In the genomic region with DNA sequence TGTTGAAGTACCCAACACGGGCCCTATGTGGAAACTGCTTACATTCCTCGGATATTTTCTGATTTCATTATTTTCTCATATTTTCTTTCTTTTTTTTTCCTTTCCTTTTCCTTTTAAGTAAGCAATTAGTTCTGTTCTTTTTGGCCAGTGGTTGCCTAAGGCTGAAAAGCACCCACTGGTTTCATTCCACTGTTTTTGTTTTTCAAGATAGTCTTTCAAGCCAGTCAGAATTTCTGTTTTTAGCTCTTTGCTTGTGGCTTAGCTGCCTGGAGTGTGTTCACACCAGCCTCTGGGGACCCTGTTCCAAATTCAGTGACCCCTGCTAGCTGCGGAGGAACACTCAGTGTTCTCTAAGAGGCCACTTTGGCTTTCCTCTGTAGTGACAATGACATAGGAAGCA, we compare ENCODE assay signal across 13 cellular contexts.
DNase-seq lines count a peak whose midpoint lies in the region; ATAC-seq and TF ChIP-seq lines count a peak whose summit lies in the region.
"Had no signal": no experiment of that assay in that cellular context is flagged by ENCODE, and none has a peak within 500 bp of the region (broad histone marks: within the 10 kb centered on the region; RNA-seq: fewer than 3 reads in every experiment).

No MANE protein-coding gene starts in this region.

- peaks cover 5% of the 10 kb centered on the region for H3K36me3 Mint-ChIP-seq in neural progenitor cell
- peaks cover 3 to 16% (median 12%) of the 10 kb centered on the region in 3 experiments; a peak in 5 of 7 replicates for H3K36me3 Mint-ChIP-seq in H9 (ENCODE audit: insufficient read depth in 1 of 3, low read depth in 3 of 3)

- H2AFZ ChIP-seq in neural progenitor cell (replicated peaks): no peak overlapping the region
- H2AFZ ChIP-seq in H9 (ENCODE audit: low read length): no peak overlapping the region

- intact Hi-C loops in lower lobe of right lung (cut with DNase I): no loop called here
- intact Hi-C loops in body of pancreas (cut with DNase I): no loop called here

- H3K79me1 ChIP-seq in H9 (ENCODE audit: insufficient read depth, low read depth, low read length, poor library complexity, severe bottlenecking): no peaks in the 10 kb centered on the region

- no peak overlapping the region for H4K8ac ChIP-seq in H9 (replicated peaks; ENCODE audit: insufficient read length, low read depth, low read length)

- no peak overlapping the region for H2BK20ac ChIP-seq in H9 (ENCODE audit: low read depth, low read length, poor library complexity, severe bottlenecking)

- no peak overlapping the region for H2BK12ac ChIP-seq in H9 (ENCODE audit: insufficient read length, low read depth, low read length)

- H3K9ac ChIP-seq in subcutaneous abdominal adipose tissue (ENCODE audit: low read length in 5 of 5) (peak overlapping the region in 1 of 5 donors; percentile 61), neural progenitor cell (no peak overlapping the region), H9 (ENCODE audit: extremely low read depth, insufficient read length, low read length) (no peak overlapping the region)

- no peak overlapping the region for H3K56ac ChIP-seq in H9 (ENCODE audit: insufficient read length, low read depth, low read length)

- H4K20me1 ChIP-seq in neural progenitor cell (ENCODE audit: low read depth): no peaks in the 10 kb centered on the region
- H4K20me1 ChIP-seq in H9 (ENCODE audit: control insufficient read depth, insufficient read depth, insufficient read length): no peaks in the 10 kb centered on the region

- H2AK5ac ChIP-seq in H9 (ENCODE audit: insufficient read length, low read length): no peak overlapping the region

- no peak overlapping the region for H3K14ac ChIP-seq in H9 (ENCODE audit: insufficient read depth, low read length)

- peaks cover 5% of the 10 kb centered on the region for H3K27me3 Mint-ChIP-seq in neural progenitor cell (ENCODE audit: insufficient read depth, low read depth)
- no peaks in the 10 kb centered on the region; the same call in 1 of the 2 replicates for H3K27me3 Mint-ChIP-seq in H9 (ENCODE audit: low read depth)

- no peak overlapping the region for H4K91ac ChIP-seq in H9 (ENCODE audit: insufficient read length, low read depth, low read length)

- H3K36me3 ChIP-seq in lower lobe of right lung: peaks cover 37% of the 10 kb centered on the region
- peaks cover 3 to 67% (median 23%) of the 10 kb centered on the region in 5 donors for H3K36me3 ChIP-seq in subcutaneous abdominal adipose tissue (ENCODE audit: control insufficient read depth in 5 of 5, insufficient read depth in 5 of 5, low read length in 5 of 5)
- no peaks in the 10 kb centered on the region for H3K36me3 ChIP-seq in neural progenitor cell
- H3K36me3 ChIP-seq in body of pancreas (replicated peaks in 1 of 2; ENCODE audit: insufficient read depth in 1 of 2, low read depth in 2 of 2): no peaks in the 10 kb centered on the region

- H3F3A ChIP-seq in neural progenitor cell (ENCODE audit: low read depth): no peaks in the 10 kb centered on the region

- ATAC-seq in lower lobe of right lung (no peak), body of pancreas (no peak)

- H3K27me3 ChIP-seq in lower lobe of right lung (ENCODE audit: low read depth) (no peaks in the 10 kb centered on the region), subcutaneous abdominal adipose tissue (ENCODE audit: control insufficient read depth in 5 of 5, insufficient read depth in 4 of 5, low read length in 5 of 5) (no peaks in the 10 kb centered on the region), neural progenitor cell (no peaks in the 10 kb centered on the region), body of pancreas (no peaks in the 10 kb centered on the region), H9 (ENCODE audit: insufficient read depth, low read length) (no peaks in the 10 kb centered on the region; the same call in 1 of the 2 replicates)

- no peak overlapping the region for H3K4ac ChIP-seq in H9 (ENCODE audit: low read depth, low read length)

- H3K4me3 ChIP-seq in lower lobe of right lung: no peak overlapping the region
- H3K4me3 ChIP-seq in subcutaneous abdominal adipose tissue (ENCODE audit: low read depth in 1 of 5, low read length in 5 of 5): no peak overlapping the region
- no peak overlapping the region for H3K4me3 ChIP-seq in neural progenitor cell
- no peak overlapping the region for H3K4me3 ChIP-seq in body of pancreas

- H3K4me1 Mint-ChIP-seq in neural progenitor cell: peaks cover 22% of the 10 kb centered on the region
- peaks cover 18 to 37% of the 10 kb centered on the region in 2 experiments for H3K4me1 Mint-ChIP-seq in H9

- H3T11ph ChIP-seq in H9 (ENCODE audit: low read length): no peak overlapping the region

- no peaks in the 10 kb centered on the region for H3K9me3 ChIP-seq in lower lobe of right lung
- H3K9me3 ChIP-seq in subcutaneous abdominal adipose tissue (ENCODE audit: control insufficient read depth in 5 of 5, low read length in 5 of 5): no peaks in the 10 kb centered on the region
- no peaks in the 10 kb centered on the region for H3K9me3 ChIP-seq in neural progenitor cell (ENCODE audit: low read depth)
- no peaks in the 10 kb centered on the region for H3K9me3 ChIP-seq in body of pancreas
- H3K9me3 ChIP-seq in H9 (ENCODE audit: control insufficient read depth, low read depth, low read length): no peaks in the 10 kb centered on the region

- H3K23me2 ChIP-seq in H9 (ENCODE audit: insufficient read length, low read depth, low read length, poor library complexity, severe bottlenecking): no peaks in the 10 kb centered on the region

- H4K5ac ChIP-seq in H9 (ENCODE audit: insufficient read length, low read depth, low read length): no peak overlapping the region

- no peak overlapping the region for H2BK5ac ChIP-seq in H9 (ENCODE audit: insufficient read length, low read length)

- H3K27ac ChIP-seq in cingulate gyrus (ENCODE audit: low read depth, low read length): peak overlapping the region; percentile 67
- peak overlapping the region; percentile 44 for H3K27ac ChIP-seq in lower lobe of right lung
- peak overlapping the region; percentile 75 for H3K27ac ChIP-seq in subcutaneous abdominal adipose tissue (ENCODE audit: low read depth, low read length)
- no peak overlapping the region for H3K27ac ChIP-seq in neural progenitor cell
- no peak overlapping the region for H3K27ac ChIP-seq in body of pancreas
- no peak overlapping the region for H3K27ac ChIP-seq in H9 (ENCODE audit: insufficient read length, low read depth, low read length)

- no peak overlapping the region for H3K4me3 Mint-ChIP-seq in neural progenitor cell
- no peak overlapping the region for H3K4me3 Mint-ChIP-seq in H9

- no peak overlapping the region for H3K18ac ChIP-seq in H9 (ENCODE audit: insufficient read length, low read depth, low read length)

- H3K23ac ChIP-seq in H9 (ENCODE audit: insufficient read length, low read depth, low read length): no peak overlapping the region

- H3K4me1 ChIP-seq in lower lobe of right lung: peaks cover 12% of the 10 kb centered on the region
- H3K4me1 ChIP-seq in subcutaneous abdominal adipose tissue (ENCODE audit: control insufficient read depth in 5 of 5, insufficient read depth in 5 of 5, low read length in 5 of 5): peaks cover 0 to 59% (median 52%) of the 10 kb centered on the region in 5 donors
- peaks cover 18% of the 10 kb centered on the region for H3K4me1 ChIP-seq in neural progenitor cell
- no peaks in the 10 kb centered on the region for H3K4me1 ChIP-seq in body of pancreas
- peaks cover 3% of the 10 kb centered on the region; the same call in 1 of the 2 replicates for H3K4me1 ChIP-seq in H9 (ENCODE audit: insufficient read depth, low read length)

- TF ChIP-seq CTCF in lower lobe of right lung (IDR thresholded peaks at IDR 0.05): no peak
- no peak for TF ChIP-seq CTCF in neural progenitor cell (IDR thresholded peaks at IDR 0.05)
- TF ChIP-seq CTCF in body of pancreas (IDR thresholded peaks at IDR 0.05): no peak
- TF ChIP-seq CTCF in H9 (conservative IDR thresholded peaks at IDR 0.05): no peak

- no peak overlapping the region for H2BK15ac ChIP-seq in H9 (ENCODE audit: low read depth, low read length)

- H2BK120ac ChIP-seq in H9 (ENCODE audit: low read depth, low read length, poor library complexity, severe bottlenecking): no peak overlapping the region

- H3K9me3 Mint-ChIP-seq in neural progenitor cell (no peaks in the 10 kb centered on the region), H9 (no peaks in the 10 kb centered on the region)

- 71 to 73% methylated on average over 3 of the region's 3 CpGs for WGBS in body of pancreas, 2 donors
- no CpG with 5 or more reads among the region's 3 CpGs for whole genome bisulfite sequencing in H9 (ENCODE audit: extremely low coverage, insufficient read length, low lambda C conversion rate)

- no peak for TF ChIP-seq POLR2A in body of pancreas (IDR thresholded peaks at IDR 0.05)

- no peak overlapping the region for H3K4me2 ChIP-seq in neural progenitor cell
- no peak overlapping the region for H3K4me2 ChIP-seq in H9 (ENCODE audit: insufficient read depth, insufficient read length, low read length)

- peak; percentile 31 for DNase-seq in GM03348 (ENCODE audit: low spot score)
- DNase-seq in lower lobe of right lung: no peak
- no peak for DNase-seq in neural progenitor cell (ENCODE audit: low spot score)
- DNase-seq in body of pancreas: no peak
- DNase-seq in cerebellar cortex (ENCODE audit: low spot score): no peak
- no peak for DNase-seq in H9
- DNase-seq: cerebellar nuclear complex; islet precursor cell; NCI-H1092 treated with DMSO at 0.1 percent for 48 hours; NCI-H510A treated with DMSO at 0.1 percent for 48 hours; stimulated activated CD8-positive, alpha-beta memory T cell treated with anti-CD3 and anti-CD28 coated beads, Interleukin-4, amount 100 ng/mL, for 48 hours had no signal

- H3K79me2 ChIP-seq in neural progenitor cell (ENCODE audit: low read depth) (no peaks in the 10 kb centered on the region), H9 (ENCODE audit: insufficient read depth, low read length) (no peaks in the 10 kb centered on the region)

- H3K27ac Mint-ChIP-seq in neural progenitor cell (no peak overlapping the region), H9 (no peak overlapping the region; a peak in 1 of 7 replicates)

Comparison
In these comparisons a context has a peak if more than half of its experiments do, and no peak if none do; other contexts are left out.
1. H3K27ac ChIP-seq: peak in cingulate gyrus (single experiment), lower lobe of right lung (single experiment) and subcutaneous abdominal adipose tissue (single experiment); none in neural progenitor cell (single experiment), body of pancreas (0 of 4) and H9 (single experiment).